Comparison of ENCODE assay signal across 25 cellular contexts in genomic region chr18:30211112-30211511, GRCh38.
"Had no signal": no experiment of that assay in that cellular context is flagged by ENCODE, and none has a peak within 500 bp of the region (broad histone marks: within the 10 kb centered on the region; RNA-seq: fewer than 3 reads in every experiment).

No MANE protein-coding gene starts in this region.

- DNase-seq: nephron progenitor cell; nucleus accumbens; pancreas; posterior cingulate gyrus; psoas muscle; right cardiac atrium; right lobe of liver; sigmoid colon; small intestine; stimulated activated CD4-positive, alpha-beta T cell treated with anti-CD3 and anti-CD28 coated beads, Interleukin-15, amount 100 ng/mL, for 24 hours; stimulated activated CD4-positive, alpha-beta T cell treated with anti-CD3 and anti-CD28 coated beads, Interleukin-2, amount 100 ng/mL, for 24 hours; stimulated activated CD4-positive, alpha-beta T cell treated with anti-CD3 and anti-CD28 coated beads, Interleukin-2, amount 100 ng/mL, for 48 hours; stimulated activated CD4-positive, alpha-beta T cell treated with anti-CD3 and anti-CD28 coated beads, Interleukin-4, amount 100 ng/mL, for 24 hours; stimulated activated naive B cell treated with anti-CD40 and anti-IgM and Interleukin-4, amounts not matched to agents 10 μg/mL and 1 μg/mL and 100 μg/mL, for 72 hours; stimulated activated naive CD4-positive, alpha-beta T cell treated with Interleukin-2 at 50 U/mL for 16 hours; stomach; thyroid gland; trophoblast cell; upper lobe of left lung had no signal

- FAIRE-seq: pancreas, small intestine, urothelium cell line had no signal

- H3K4me3 ChIP-seq: pancreas, psoas muscle, right lobe of liver, sigmoid colon, stomach, thoracic aorta, thyroid gland, tibial nerve, upper lobe of left lung, vagina had no signal

- ATAC-seq: natural killer cell treated with Interleukin-12 subunit alpha and Interleukin-12 subunit beta and Interleukin-15 and Interleukin-18, amount 100 ng/mL, for 72 hours; pancreas; psoas muscle; right cardiac atrium; right lobe of liver; stimulated activated effector memory CD8-positive, alpha-beta T cell treated with anti-CD3 and anti-CD28 coated beads, Interleukin-12 subunit alpha, Interleukin-12 subunit beta, amount 100 ng/mL, for 72 hours; stimulated activated naive B cell treated with anti-CD40 and anti-IgM and Interleukin-4, amounts not matched to agents 10 μg/mL and 1 μg/mL and 100 μg/mL, for 72 hours had no signal
